In genomic region chr6:158290659-158291058, GRCh38 we compare ENCODE assay signal across 9 cellular contexts.
DNase-seq lines count a peak whose midpoint lies in the region; ATAC-seq, FAIRE-seq and TF ChIP-seq lines count a peak whose summit lies in the region.
"Had no signal": no experiment of that assay in that cellular context is flagged by ENCODE, and none has a peak within 500 bp of the region (broad histone marks: within the 10 kb centered on the region; RNA-seq: fewer than 3 reads in every experiment).

No MANE protein-coding gene starts in this region.

- H3K36me3 Mint-ChIP-seq in stimulated activated naive B cell treated with anti-CD40 and anti-IgM and Interleukin-4, amounts not matched to agents 10 μg/mL and 1 μg/mL and 100 μg/mL, for 72 hours, result peaks cover 8 to 14% of the 10 kb centered on the region in 2 donors

- H3K4me3 ChIP-seq in SU-DHL-6 (ENCODE audit: insufficient read depth, low read length, poor library complexity, severe bottlenecking), result peak overlapping the region; percentile 48

- H3K36me3 ChIP-seq in SU-DHL-6 (ENCODE audit: low read length), result peaks cover 5% of the 10 kb centered on the region; the same call in 1 of the 2 replicates

- H2AFZ ChIP-seq in SU-DHL-6 (ENCODE audit: low read depth, low read length, severe bottlenecking), result no peak overlapping the region

- no peaks in the 10 kb centered on the region for H3K9me2 ChIP-seq in SU-DHL-6 (replicated peaks; ENCODE audit: insufficient read depth, low read length)

- H3K4me2 ChIP-seq in SU-DHL-6 (ENCODE audit: low read depth, low read length, poor library complexity, severe bottlenecking), result peak overlapping the region; percentile 95

- H3K4me1 Mint-ChIP-seq in stimulated activated naive B cell treated with anti-CD40 and anti-IgM and Interleukin-4, amounts not matched to agents 10 μg/mL and 1 μg/mL and 100 μg/mL, for 72 hours, result peaks cover 32 to 64% of the 10 kb centered on the region in 2 donors

- H3F3A ChIP-seq in SU-DHL-6 (ENCODE audit: insufficient read depth), result peaks cover 37% of the 10 kb centered on the region

- in situ Hi-C loops in GM13976 (cut with MboI; ENCODE audit: low sequenced_read_pairs, unreplicated experiment), result no loop called here

- H3K9ac ChIP-seq in SU-DHL-6 (ENCODE audit: low read length), result peak overlapping the region; percentile 56

- H3K27ac Mint-ChIP-seq in stimulated activated naive B cell treated with anti-CD40 and anti-IgM and Interleukin-4, amounts not matched to agents 10 μg/mL and 1 μg/mL and 100 μg/mL, for 72 hours, result peak overlapping the region; percentile 85

- no peaks in the 10 kb centered on the region for H3K9me3 Mint-ChIP-seq in stimulated activated naive B cell treated with anti-CD40 and anti-IgM and Interleukin-4, amounts not matched to agents 10 μg/mL and 1 μg/mL and 100 μg/mL, for 72 hours

- no peaks in the 10 kb centered on the region for H3K27me3 Mint-ChIP-seq in stimulated activated naive B cell treated with anti-CD40 and anti-IgM and Interleukin-4, amounts not matched to agents 10 μg/mL and 1 μg/mL and 100 μg/mL, for 72 hours
- H3K27me3 Mint-ChIP-seq: brain had no signal

- DNase-seq in GM13976 (ENCODE audit: low spot score) (peak; percentile 65), RCC 7860 (ENCODE audit: low spot score) (no peak), NCI-H2171 treated with DMSO at 0.1 percent for 48 hours (lab: John Stamatoyannopoulos, UW) (no peak), NCI-H1105 (lab: John Stamatoyannopoulos, UW) (no peak)
- DNase-seq in stimulated activated naive B cell treated with anti-CD40 and anti-IgM and Interleukin-4, amounts not matched to agents 10 μg/mL and 1 μg/mL and 100 μg/mL, for 72 hours, result peak; percentile 20

- peak overlapping the region; percentile 97 for H3K27ac ChIP-seq in SU-DHL-6 (ENCODE audit: low read depth, low read length)

- FAIRE-seq in colon (lab: Jason Lieb, UNC) (peak; percentile 58), RCC 7860 (lab: Jason Lieb, UNC) (no peak)

- H3K79me2 ChIP-seq in SU-DHL-6 (ENCODE audit: insufficient read depth, low read length), result peaks cover 66% of the 10 kb centered on the region

- no peak for TF ChIP-seq CTCF in GM13976 (IDR thresholded peaks at IDR 0.05; ENCODE audit: borderline replicate concordance, control extremely low read depth, extremely low read depth, insufficient read depth, missing control alignments)
- TF ChIP-seq CTCF in SU-DHL-6 (IDR thresholded peaks at IDR 0.05; ENCODE audit: insufficient read depth, low read length, poor library complexity, severe bottlenecking), result no peak

- ATAC-seq in HG02759 (IDR thresholded peaks at IDR 0.05; ENCODE audit: unreplicated experiment), result peak; percentile 87
- ATAC-seq in stimulated activated naive B cell treated with anti-CD40 and anti-IgM and Interleukin-4, amounts not matched to agents 10 μg/mL and 1 μg/mL and 100 μg/mL, for 72 hours (replicated peaks), result peak; percentile 90 to 92

- H3K27me3 ChIP-seq in SU-DHL-6 (ENCODE audit: low read length), result no peaks in the 10 kb centered on the region

- peak overlapping the region; percentile 47 to 71 for H3K4me3 Mint-ChIP-seq in stimulated activated naive B cell treated with anti-CD40 and anti-IgM and Interleukin-4, amounts not matched to agents 10 μg/mL and 1 μg/mL and 100 μg/mL, for 72 hours
- H3K4me3 Mint-ChIP-seq: brain had no signal

- no peaks in the 10 kb centered on the region for H3K9me3 ChIP-seq in SU-DHL-6 (ENCODE audit: insufficient read depth, low read length)

- H4K20me1 ChIP-seq in SU-DHL-6 (ENCODE audit: low read depth, low read length), result no peaks in the 10 kb centered on the region

Comparison
In these comparisons a context has a peak if more than half of its experiments do, and no peak if none do; other contexts are left out.
1. DNase-seq: peak in GM13976 (single experiment) and stimulated activated naive B cell treated with anti-CD40 and anti-IgM and Interleukin-4, amounts not matched to agents 10 μg/mL and 1 μg/mL and 100 μg/mL, for 72 hours (single experiment); none in RCC 7860 (single experiment), NCI-H2171 treated with DMSO at 0.1 percent for 48 hours (single experiment) and NCI-H1105 (single experiment).